8 cellular contexts compared by ENCODE assay signal in the genomic region with DNA sequence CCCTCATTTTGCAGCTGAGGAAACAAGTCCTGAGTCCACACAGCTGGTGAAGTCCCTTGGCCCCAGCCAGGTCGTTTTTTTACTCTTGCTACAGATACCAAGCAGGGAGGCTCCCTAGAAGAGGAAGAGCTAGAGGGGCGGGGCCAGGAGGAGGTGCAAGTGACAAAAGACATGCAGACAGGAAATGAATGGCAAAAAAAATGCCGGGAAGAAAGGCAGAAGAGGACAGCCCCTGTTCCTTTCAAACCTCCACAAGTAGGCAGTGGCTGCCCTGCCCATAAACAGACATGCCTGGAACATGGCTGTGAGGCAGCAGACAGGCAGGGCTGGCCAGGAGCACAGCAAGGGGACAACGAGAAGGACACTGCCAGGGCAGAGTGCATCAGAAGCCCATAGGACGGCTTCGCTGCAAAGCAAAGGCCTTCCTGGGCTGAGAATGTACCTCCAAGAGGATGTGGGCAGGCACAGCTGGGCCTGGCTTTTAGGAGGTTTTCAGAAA.
DNase-seq lines count a peak whose midpoint lies in the region; ATAC-seq and TF ChIP-seq lines count a peak whose summit lies in the region.

No MANE protein-coding gene starts in this region.

- no peak for TF ChIP-seq CTCF in Caco-2 (IDR thresholded peaks at IDR 0.05; ENCODE audit: insufficient read depth in 1 of 2, low read depth in 1 of 2, low read length in 1 of 2, severe bottlenecking in 1 of 2, unreplicated experiment in 1 of 2)

- H3K9me3 ChIP-seq in Caco-2 = no peaks in the 10 kb centered on the region

- CTCF ChIA-PET in Caco-2 (lab: Charles Lee) = no interaction called here

- BruUV-seq in Caco-2 (replicated peaks; lab: Mats Ljungman, UMichigan) = no TSS peak

- no peak overlapping the region for H3K4me3 ChIP-seq in Caco-2 (ENCODE audit: low read depth, low read length)
- H3K4me3 ChIP-seq in Jurkat, Clone E6-1 (ENCODE audit: low read length) = no peak overlapping the region

- H3K27me3 Mint-ChIP-seq in Caco-2 (ENCODE audit: insufficient read depth, unreplicated experiment) = no peaks in the 10 kb centered on the region
- H3K27me3 Mint-ChIP-seq in T-helper 1 cell treated with Interleukin-12 subunit alpha and Interleukin-12 subunit beta and Interleukin-4 antibody, amounts not matched to agents 30 μg/mL and 1 μg/mL, for 36 hours (ENCODE audit: low read depth) = no peaks in the 10 kb centered on the region

- no peak for DNase-seq in Caco-2
- DNase-seq in Jurkat, Clone E6-1 (ENCODE audit: low read depth, low spot score) = peak; percentile 64
- DNase-seq in iPS DF 19.7 (ENCODE audit: low read depth, low spot score) = peak; percentile 33
- DNase-seq in NK-92 treated with Interleukin-12 subunit alpha and Interleukin-12 subunit beta, amount 100 ng/mL, for 24 hours (lab: John Stamatoyannopoulos, UW) = no peak
- DNase-seq in activated CD4-positive, CD25-positive, alpha-beta regulatory T cell treated with anti-CD3 and anti-CD28 coated beads, Interleukin-2, amount 50 U/mL, for 72 hours = no peak

- no peaks in the 10 kb centered on the region for H3K36me3 ChIP-seq in Caco-2 (ENCODE audit: control insufficient read depth, insufficient read depth, low read length)

- no peaks in the 10 kb centered on the region for H3K9me3 Mint-ChIP-seq in Caco-2 (ENCODE audit: unreplicated experiment)
- H3K9me3 Mint-ChIP-seq in T-helper 1 cell treated with Interleukin-12 subunit alpha and Interleukin-12 subunit beta and Interleukin-4 antibody, amounts not matched to agents 30 μg/mL and 1 μg/mL, for 36 hours = no peaks in the 10 kb centered on the region

- H3K4me1 ChIP-seq in Caco-2 = no peaks in the 10 kb centered on the region

- peak overlapping the region; percentile 46 for H3K27ac Mint-ChIP-seq in Caco-2 (ENCODE audit: unreplicated experiment)
- peak overlapping the region; percentile 50 for H3K27ac Mint-ChIP-seq in T-helper 1 cell treated with Interleukin-12 subunit alpha and Interleukin-12 subunit beta and Interleukin-4 antibody, amounts not matched to agents 30 μg/mL and 1 μg/mL, for 36 hours

- no peaks in the 10 kb centered on the region for H3K4me1 Mint-ChIP-seq in Caco-2 (ENCODE audit: low read depth, unreplicated experiment)
- H3K4me1 Mint-ChIP-seq in T-helper 1 cell treated with Interleukin-12 subunit alpha and Interleukin-12 subunit beta and Interleukin-4 antibody, amounts not matched to agents 30 μg/mL and 1 μg/mL, for 36 hours (ENCODE audit: low read depth) = peaks cover 16% of the 10 kb centered on the region

- no peaks in the 10 kb centered on the region for H3K27me3 ChIP-seq in Caco-2 (replicated peaks; ENCODE audit: control insufficient read depth, insufficient read depth, low read length)

- ATAC-seq in GM18870 (IDR thresholded peaks at IDR 0.05; ENCODE audit: unreplicated experiment) = no peak
- no peak for ATAC-seq in GM21576 (IDR thresholded peaks at IDR 0.05; ENCODE audit: unreplicated experiment)

- H3K4me3 Mint-ChIP-seq in Caco-2 (ENCODE audit: unreplicated experiment) = no peak overlapping the region
- peak overlapping the region; percentile 4 for H3K4me3 Mint-ChIP-seq in T-helper 1 cell treated with Interleukin-12 subunit alpha and Interleukin-12 subunit beta and Interleukin-4 antibody, amounts not matched to agents 30 μg/mL and 1 μg/mL, for 36 hours

- H3K36me3 Mint-ChIP-seq in Caco-2 (ENCODE audit: insufficient read depth, unreplicated experiment) = no peaks in the 10 kb centered on the region
- no peaks in the 10 kb centered on the region for H3K36me3 Mint-ChIP-seq in T-helper 1 cell treated with Interleukin-12 subunit alpha and Interleukin-12 subunit beta and Interleukin-4 antibody, amounts not matched to agents 30 μg/mL and 1 μg/mL, for 36 hours (ENCODE audit: low read depth)

- POLR2A ChIA-PET in Caco-2 (lab: Charles Lee) = no interaction called here

- intact Hi-C loops in Caco-2 (cut with micrococcal nuclease; ENCODE audit: unreplicated experiment) = no loop called here

Comparison
In these comparisons a context has a peak if more than half of its experiments do, and no peak if none do; other contexts are left out.
1. DNase-seq: peak in Jurkat, Clone E6-1 (single experiment) and iPS DF 19.7 (single experiment); none in Caco-2 (0 of 2), NK-92 treated with Interleukin-12 subunit alpha and Interleukin-12 subunit beta, amount 100 ng/mL, for 24 hours (single experiment) and activated CD4-positive, CD25-positive, alpha-beta regulatory T cell treated with anti-CD3 and anti-CD28 coated beads, Interleukin-2, amount 50 U/mL, for 72 hours (single experiment).